ENCODE assay signal across 23 cellular contexts in the genomic region with DNA sequence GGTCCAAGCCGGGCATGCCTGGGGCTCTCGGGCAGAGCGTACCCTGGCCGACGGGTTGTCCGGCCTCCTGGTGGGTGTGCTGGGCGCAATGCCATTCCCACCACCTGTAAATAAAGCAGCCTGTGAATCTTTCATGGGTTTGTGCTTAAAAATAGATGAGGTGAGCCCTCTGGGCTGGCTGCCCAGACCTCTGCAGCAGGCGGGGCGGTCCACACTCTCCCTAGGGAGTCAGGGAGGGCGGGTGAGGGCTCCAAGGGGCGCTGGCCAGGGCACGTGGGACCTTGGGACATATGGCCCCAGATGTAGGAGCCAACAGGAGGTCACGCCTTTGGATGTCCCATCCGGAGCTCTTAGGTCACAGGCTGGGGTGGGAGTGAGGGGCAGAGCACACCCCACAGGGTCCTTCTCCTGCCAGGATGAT. TPM values are rescaled to one million over a fixed set of nuclear protein-coding genes. Genes with fewer than 3 reads are reported as not detected.
A peak's percentile ranks its signal among the peaks of the same experiment; 100 is the strongest.
DNase-seq lines count a peak whose midpoint lies in the region; ATAC-seq, FAIRE-seq and TF ChIP-seq lines count a peak whose summit lies in the region.
"Had no signal": no experiment of that assay in that cellular context is flagged by ENCODE, and none has a peak within 500 bp of the region (broad histone marks: within the 10 kb centered on the region; RNA-seq: fewer than 3 reads in every experiment).

No MANE protein-coding gene starts in this region.

- H3K4me1 ChIP-seq in mammary epithelial cell (ENCODE audit: insufficient read depth, low read length): peaks cover 32% of the 10 kb centered on the region
- peaks cover 6 to 54% of the 10 kb centered on the region in 2 donors for H3K4me1 ChIP-seq in esophagus (ENCODE audit: control insufficient read depth in 2 of 2, insufficient read depth in 2 of 2, low read length in 1 of 2)
- H3K4me1 ChIP-seq in lower lobe of right lung: peaks cover 72% of the 10 kb centered on the region

- H3K27ac ChIP-seq in mammary epithelial cell (ENCODE audit: insufficient read depth, low read depth, low read length) (no peak overlapping the region), esophagus (ENCODE audit: low read depth in 2 of 2, low read length in 1 of 2) (peak overlapping the region; percentile 48 to 59), lower lobe of right lung (peak overlapping the region; percentile 54)
- H3K27ac ChIP-seq: brain microvascular endothelial cell, SJSA1 had no signal

- dilution Hi-C loops in mammary epithelial cell (cut with HindIII; ENCODE audit: low sequenced_read_pairs): no loop called here

- H3K79me2 ChIP-seq in mammary epithelial cell (ENCODE audit: insufficient read depth, low read length): peaks cover 8% of the 10 kb centered on the region

- peaks cover 18% of the 10 kb centered on the region for H3K4me1 Mint-ChIP-seq in MCF 10A (ENCODE audit: insufficient read depth, unreplicated experiment)
- H3K4me1 Mint-ChIP-seq: activated CD4-positive, alpha-beta T cell treated with anti-CD3 and anti-CD28 coated beads for 36 hours had no signal

- no peaks in the 10 kb centered on the region for H3K36me3 Mint-ChIP-seq in MCF 10A (ENCODE audit: insufficient read depth, unreplicated experiment)
- H3K36me3 Mint-ChIP-seq: CD4-positive, alpha-beta memory T cell had no signal

- in situ Hi-C loops in mammary epithelial cell (cut with MboI; ENCODE audit: low sequenced_read_pairs in 2 of 2): no loop called here

- H3K27me3 ChIP-seq in mammary epithelial cell (ENCODE audit: insufficient read depth, low read length): no peaks in the 10 kb centered on the region
- no peaks in the 10 kb centered on the region for H3K27me3 ChIP-seq in esophagus (ENCODE audit: control insufficient read depth in 1 of 2, insufficient read depth in 2 of 2, low read length in 2 of 2)
- H3K27me3 ChIP-seq in lower lobe of right lung (ENCODE audit: low read depth): no peaks in the 10 kb centered on the region
- H3K27me3 ChIP-seq: brain microvascular endothelial cell had no signal

- H2AFZ ChIP-seq in mammary epithelial cell (ENCODE audit: low read depth, low read length): no peak overlapping the region

- H3K9ac ChIP-seq in mammary epithelial cell (ENCODE audit: insufficient read depth, low read length): no peak overlapping the region

- CTCF ChIA-PET in MCF 10A (lab: Yijun Ruan, JAX): interaction anchor here (0.7 kb wide), 1 partner anchor 52 kb away, joined by 3 read pairs; no protein-coding TSS in a partner anchor
- CTCF ChIA-PET in mammary epithelial cell (lab: Charles Lee; ENCODE audit: low non-redundant PET): no interaction called here

- POLR2A ChIA-PET in MCF 10A (lab: Yijun Ruan, JAX): no interaction called here

- 31% methylated on average over 13 of the region's 14 CpGs for WGBS in mammary epithelial cell (ENCODE audit: low coverage, missing lambda C conversion rate)
- 41 to 47% methylated on average over 14 of the region's 14 CpGs for WGBS in esophagus, 2 donors

- intact Hi-C loops in MCF 10A (cut with micrococcal nuclease) (loop anchor here (5.0 kb wide), 1 partner anchor 49 kb away; no protein-coding TSS in a partner anchor), mammary epithelial cell (cut with micrococcal nuclease) (loop anchor here (5.0 kb wide), 1 partner anchor 36 kb away; no protein-coding TSS in a partner anchor), lower lobe of right lung (cut with DNase I) (no loop called here)

- no peaks in the 10 kb centered on the region for H3K27me3 Mint-ChIP-seq in MCF 10A (ENCODE audit: insufficient read depth, unreplicated experiment)

- H3K4me3 ChIP-seq in mammary epithelial cell (replicated peaks in 1 of 3; ENCODE audit: insufficient read depth in 1 of 3, low read depth in 2 of 3, low read length in 3 of 3) (no peak overlapping the region), esophagus (ENCODE audit: low read depth in 1 of 2, low read length in 2 of 2) (no peak overlapping the region), lower lobe of right lung (no peak overlapping the region)
- H3K4me3 ChIP-seq: A549, GM12878, SJSA1, tibial nerve had no signal

- no peaks in the 10 kb centered on the region for H4K20me1 ChIP-seq in mammary epithelial cell (ENCODE audit: insufficient read depth, low read length)

- no peak overlapping the region for H3K27ac Mint-ChIP-seq in MCF 10A (ENCODE audit: low read depth, unreplicated experiment)
- H3K27ac Mint-ChIP-seq: activated CD4-positive, alpha-beta T cell treated with anti-CD3 and anti-CD28 coated beads for 36 hours; activated naive CD4-positive, alpha-beta T cell treated with anti-CD3 and anti-CD28 coated beads for 36 hours had no signal

- no peaks in the 10 kb centered on the region for H3K9me3 ChIP-seq in mammary epithelial cell (replicated peaks; ENCODE audit: insufficient read depth, low read length)
- no peaks in the 10 kb centered on the region for H3K9me3 ChIP-seq in esophagus (ENCODE audit: control insufficient read depth in 2 of 2, insufficient read depth in 1 of 2, low read depth in 1 of 2, low read length in 1 of 2)
- H3K9me3 ChIP-seq in lower lobe of right lung: no peaks in the 10 kb centered on the region
- H3K9me3 ChIP-seq: A549, tibial nerve had no signal

- no peak overlapping the region for H3K4me2 ChIP-seq in mammary epithelial cell (ENCODE audit: insufficient read depth, low read depth, low read length)
- H3K4me2 ChIP-seq: A549 had no signal

- DNase-seq in MCF 10A (ENCODE audit: unreplicated experiment) (peak; percentile 58), mammary epithelial cell (no peak), lower lobe of right lung (peak; percentile 72), urothelium cell line (ENCODE audit: low spot score) (peak; percentile 47), amygdala (lab: John Stamatoyannopoulos, UW) (no peak), 8988T (no peak)
- DNase-seq: activated CD4-positive, alpha-beta T cell treated with anti-CD3 and anti-CD28 coated beads for 36 hours; activated naive CD4-positive, alpha-beta T cell treated with anti-CD3 and anti-CD28 coated beads for 36 hours; brain microvascular endothelial cell; CD4-positive, alpha-beta memory T cell; effector CD4-positive, alpha-beta T cell; IMR-90; NCI-H1048; NCI-H226; stimulated activated CD4-positive, alpha-beta T cell treated with anti-CD3 and anti-CD28 coated beads, Interleukin-4, amount 100 ng/mL, for 1 hour had no signal

- ATAC-seq in lower lobe of right lung (no peak), HG02798 (IDR thresholded peaks at IDR 0.05; ENCODE audit: poor library complexity, unreplicated experiment) (no peak)
- ATAC-seq: A549; activated CD4-positive, alpha-beta T cell treated with anti-CD3 and anti-CD28 coated beads for 36 hours; GM12878 had no signal

- BruUV-seq in MCF 10A (replicated peaks; lab: Mats Ljungman, UMichigan) (no TSS peak), mammary epithelial cell (replicated peaks; lab: Mats Ljungman, UMichigan) (no TSS peak)

- no peak for FAIRE-seq in urothelium cell line (lab: Jason Lieb, UNC)
- FAIRE-seq: A549, GM12878 had no signal

- TF ChIP-seq CTCF in MCF 10A (IDR thresholded peaks at IDR 0.05; ENCODE audit: unreplicated experiment) (no peak), mammary epithelial cell (conservative IDR thresholded peaks at IDR 0.05 in 1 of 2, IDR thresholded peaks at IDR 0.05 in 1 of 2; ENCODE audit: extremely low read depth in 1 of 2, insufficient read depth in 1 of 2, low read depth in 1 of 2, low read length in 2 of 2) (no peak), lower lobe of right lung (IDR thresholded peaks at IDR 0.05) (no peak)

- no peak overlapping the region for H3K4me3 Mint-ChIP-seq in MCF 10A (ENCODE audit: unreplicated experiment)
- H3K4me3 Mint-ChIP-seq: activated CD4-positive, alpha-beta T cell treated with anti-CD3 and anti-CD28 coated beads for 36 hours; activated naive CD4-positive, alpha-beta T cell treated with anti-CD3 and anti-CD28 coated beads for 36 hours; CD4-positive, alpha-beta memory T cell; nephron had no signal

- no peaks in the 10 kb centered on the region for H3K36me3 ChIP-seq in mammary epithelial cell (ENCODE audit: insufficient read depth, low read length)
- no peaks in the 10 kb centered on the region for H3K36me3 ChIP-seq in esophagus (ENCODE audit: control insufficient read depth in 2 of 2, insufficient read depth in 2 of 2, low read length in 1 of 2)
- no peaks in the 10 kb centered on the region for H3K36me3 ChIP-seq in lower lobe of right lung
- H3K36me3 ChIP-seq: brain microvascular endothelial cell, tibial nerve had no signal

- H3K9me3 Mint-ChIP-seq in MCF 10A (ENCODE audit: unreplicated experiment): no peaks in the 10 kb centered on the region
- H3K9me3 Mint-ChIP-seq: activated naive CD4-positive, alpha-beta T cell treated with anti-CD3 and anti-CD28 coated beads for 36 hours; CD4-positive, alpha-beta memory T cell; nephron had no signal

RNA-seq across cellular contexts. Expression of a gene that starts 3.6 kb away (rescaled TPM):
- 30.4 and 33.3 TPM in 2 replicates for total RNA-seq in MCF 10A (2022)
- 10 to 100 TPM; 37.3 to 49.6 TPM for total RNA-seq in mammary epithelial cell
- polyA plus RNA-seq in mammary epithelial cell: 42.3 TPM
- polyA minus RNA-seq in mammary epithelial cell: 74.1 TPM
- 100 to 1,000 TPM in 1 of 2 donors, 10 to 100 TPM in 1; 90.7 to 100 TPM for polyA plus RNA-seq in esophagus
- 106 TPM for total RNA-seq in lower lobe of right lung

RNA-seq across cellular contexts. Expression of a gene that starts 21.5 kb away (rescaled TPM):
- total RNA-seq in MCF 10A (2022): not detected in 2 replicates
- total RNA-seq in mammary epithelial cell: under 1 TPM; 0.35 to 0.50 TPM
- polyA plus RNA-seq in mammary epithelial cell: 0.33 TPM
- polyA minus RNA-seq in mammary epithelial cell: not detected
- 1 to 10 TPM; 1.6 to 2.5 TPM for polyA plus RNA-seq in esophagus
- total RNA-seq in lower lobe of right lung: 15.1 TPM
- total RNA-seq: CD4-positive, alpha-beta memory T cell; SJSA1 had no signal
- polyA plus RNA-seq: CD4-positive, alpha-beta memory T cell had no signal

RNA-seq across cellular contexts. Expression of a gene that starts 28.1 kb away (rescaled TPM):
- total RNA-seq in MCF 10A (2022) (3.9 and 4.3 TPM in 2 replicates), mammary epithelial cell (1 to 10 TPM; 2.8 to 8.2 TPM), lower lobe of right lung (230 TPM)
- polyA plus RNA-seq in mammary epithelial cell (8.7 TPM), esophagus (10 to 100 TPM; 34.5 to 43.2 TPM)
- 1.9 TPM for polyA minus RNA-seq in mammary epithelial cell
- total RNA-seq: CD4-positive, alpha-beta memory T cell had no signal

RNA-seq across cellular contexts. Expression of a gene that starts 51.9 kb away (rescaled TPM):
- not detected in 2 replicates for total RNA-seq in MCF 10A (2022)
- total RNA-seq in mammary epithelial cell: not detected
- polyA plus RNA-seq in mammary epithelial cell: not detected
- not detected for polyA minus RNA-seq in mammary epithelial cell
- polyA plus RNA-seq in esophagus: 10 to 100 TPM in 1 of 2 donors, 1 to 10 TPM in 1; 5.3 to 14.9 TPM
- total RNA-seq in lower lobe of right lung: 2.5 TPM
- total RNA-seq: G401, IMR-90, SJSA1 had no signal
- polyA plus RNA-seq: A549, IMR-90 had no signal

RNA-seq across cellular contexts. Expression of a gene that starts 57.5 kb away (rescaled TPM):
- not detected in 2 replicates for total RNA-seq in MCF 10A (2022)
- total RNA-seq in mammary epithelial cell: not detected
- polyA plus RNA-seq in mammary epithelial cell: not detected
- not detected for polyA minus RNA-seq in mammary epithelial cell
- polyA plus RNA-seq in esophagus: 10 to 100 TPM in 1 of 2 donors, 1 to 10 TPM in 1; 9.0 to 14.4 TPM
- total RNA-seq in lower lobe of right lung: 2.9 TPM
- total RNA-seq: activated CD4-positive, alpha-beta T cell treated with anti-CD3 and anti-CD28 coated beads for 36 hours; activated naive CD4-positive, alpha-beta T cell treated with anti-CD3 and anti-CD28 coated beads for 36 hours; CD4-positive, alpha-beta memory T cell; G401; GM12878; IMR-90; SJSA1 had no signal
- polyA plus RNA-seq: A549; CD4-positive, alpha-beta memory T cell; GM12878; IMR-90 had no signal

Comparison
In these comparisons a context has a peak if more than half of its experiments do, and no peak if none do; other contexts are left out.
1. DNase-seq: peak in MCF 10A (single experiment), lower lobe of right lung (single experiment) and urothelium cell line (single experiment); none in mammary epithelial cell (single experiment), amygdala (0 of 56) and 8988T (single experiment).
2. RNA of a gene that starts 21.5 kb away (total RNA-seq): 15.1 TPM in lower lobe of right lung (single experiment); 0.35 to 0.50 TPM in mammary epithelial cell and not detected in MCF 10A; every median in the first group is over 10 times any median in the second.
3. RNA of a gene that starts 28.1 kb away (total RNA-seq): 230 TPM in lower lobe of right lung (single experiment); 2.8 to 8.2 TPM in mammary epithelial cell and 3.9 to 4.3 TPM in MCF 10A; every median in the first group is over 10 times any median in the second.